1 cellular context compared by ENCODE assay signal in the genomic region with DNA sequence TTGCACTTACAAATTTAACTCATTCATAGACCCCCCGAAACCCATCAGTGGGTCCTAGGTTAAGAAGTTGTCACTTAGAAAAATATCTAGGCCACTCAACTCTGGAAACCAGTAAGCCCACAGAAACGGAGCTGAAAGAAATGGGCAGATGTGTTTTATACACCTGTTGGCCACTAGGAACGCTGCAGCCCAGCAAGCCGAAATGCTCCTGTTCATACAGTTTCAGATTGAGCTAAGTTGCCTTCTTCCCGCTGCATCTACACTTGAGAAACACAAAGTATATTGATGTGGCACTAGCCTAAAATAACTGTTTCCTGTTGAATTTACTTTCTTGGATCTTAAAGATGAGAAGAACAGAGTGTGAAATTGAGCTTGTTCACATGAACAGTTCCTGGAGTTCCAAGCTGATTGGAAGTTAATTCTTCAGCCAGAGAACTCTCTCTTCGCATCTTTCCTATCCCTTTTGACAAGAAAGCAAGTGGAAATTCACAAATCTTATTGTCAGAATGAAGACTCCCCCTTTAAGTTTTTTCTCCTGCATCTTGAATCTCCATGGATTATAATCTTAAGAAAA.
TF ChIP-seq lines count a peak whose summit lies in the region.

No MANE protein-coding gene starts in this region.

TF ChIP-seq in H1, 55 proteins besides CTCF, POLR2A, EP300 and RAD21 (continued from another document):
- TF ChIP-seq, protein P1, sequence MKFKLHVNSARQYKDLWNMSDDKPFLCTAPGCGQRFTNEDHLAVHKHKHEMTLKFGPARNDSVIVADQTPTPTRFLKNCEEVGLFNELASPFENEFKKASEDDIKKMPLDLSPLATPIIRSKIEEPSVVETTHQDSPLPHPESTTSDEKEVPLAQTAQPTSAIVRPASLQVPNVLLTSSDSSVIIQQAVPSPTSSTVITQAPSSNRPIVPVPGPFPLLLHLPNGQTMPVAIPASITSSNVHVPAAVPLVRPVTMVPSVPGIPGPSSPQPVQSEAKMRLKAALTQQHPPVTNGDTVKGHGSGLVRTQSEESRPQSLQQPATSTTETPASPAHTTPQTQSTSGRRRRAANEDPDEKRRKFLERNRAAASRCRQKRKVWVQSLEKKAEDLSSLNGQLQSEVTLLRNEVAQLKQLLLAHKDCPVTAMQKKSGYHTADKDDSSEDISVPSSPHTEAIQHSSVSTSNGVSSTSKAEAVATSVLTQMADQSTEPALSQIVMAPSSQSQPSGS (IDR thresholded peaks at IDR 0.05; ENCODE audit: low read length), result no peak
